In genomic region chr6:119467478-119468081, GRCh38 we compare ENCODE assay signal across 14 cellular contexts.
DNase-seq lines count a peak whose midpoint lies in the region; ATAC-seq, FAIRE-seq and TF ChIP-seq lines count a peak whose summit lies in the region.
"Had no signal": no experiment of that assay in that cellular context is flagged by ENCODE, and none has a peak within 500 bp of the region (broad histone marks: within the 10 kb centered on the region; RNA-seq: fewer than 3 reads in every experiment).

No MANE protein-coding gene starts in this region.

- no peaks in the 10 kb centered on the region for H3K27me3 Mint-ChIP-seq in CD8-positive, alpha-beta memory T cell
- H3K27me3 Mint-ChIP-seq in activated T-cell treated with anti-CD3 and anti-CD28 coated beads, Interleukin-2, amount 50 U/mL, for 4 hours (ENCODE audit: low read depth), result no peaks in the 10 kb centered on the region

- TF ChIP-seq CTCF in pancreas (IDR thresholded peaks at IDR 0.05), result no peak

- no peak overlapping the region for H3K4me3 ChIP-seq in CD8-positive, alpha-beta memory T cell (ENCODE audit: low read length)
- no peak overlapping the region for H3K4me3 ChIP-seq in pancreas

- peak overlapping the region in 6 of 7 donors; percentile 16 to 67 (median 37) for H3K4me3 Mint-ChIP-seq in CD8-positive, alpha-beta memory T cell
- H3K4me3 Mint-ChIP-seq in activated T-cell treated with anti-CD3 and anti-CD28 coated beads, Interleukin-2, amount 50 U/mL, for 4 hours, result no peak overlapping the region

- H3K36me3 ChIP-seq in CD8-positive, alpha-beta memory T cell (ENCODE audit: insufficient read depth, low read length), result no peaks in the 10 kb centered on the region
- H3K36me3 ChIP-seq in pancreas, result no peaks in the 10 kb centered on the region

- ATAC-seq in pancreas, result peak in 3 of 4 donors; percentile 24 to 77 (median 67)
- no peak for ATAC-seq in activated T-cell treated with anti-CD3 and anti-CD28 coated beads, Interleukin-2, amount 50 U/mL, for 4 hours
- no peak for ATAC-seq in HG02763 (IDR thresholded peaks at IDR 0.05; ENCODE audit: unreplicated experiment)
- ATAC-seq: Panc1; stimulated activated naive CD8-positive, alpha-beta T cell treated with anti-CD3 and anti-CD28 coated beads, Interleukin-15, Interleukin-2, amounts not matched to agents 100 U/mL and 50 U/mL, for 24 hours had no signal

- CTCF ChIA-PET in CD8-positive, alpha-beta memory T cell (lab: Charles Lee), result no interaction called here

- H3K9me3 Mint-ChIP-seq in CD8-positive, alpha-beta memory T cell, result peaks cover 0 to 2% (median 0%) of the 10 kb centered on the region in 5 donors
- H3K9me3 Mint-ChIP-seq in activated T-cell treated with anti-CD3 and anti-CD28 coated beads, Interleukin-2, amount 50 U/mL, for 4 hours, result peaks cover 5% of the 10 kb centered on the region

- no peaks in the 10 kb centered on the region for H3K4me1 ChIP-seq in CD8-positive, alpha-beta memory T cell (ENCODE audit: insufficient read depth, low read length)
- no peaks in the 10 kb centered on the region for H3K4me1 ChIP-seq in pancreas

- H3K9me3 ChIP-seq in CD8-positive, alpha-beta memory T cell (ENCODE audit: low read length), result no peaks in the 10 kb centered on the region
- no peaks in the 10 kb centered on the region for H3K9me3 ChIP-seq in pancreas

- DNase-seq in CD8-positive, alpha-beta memory T cell, result no peak
- DNase-seq in M059J (ENCODE audit: low read depth) (peak; percentile 42), dedifferentiated amniotic fluid mesenchymal stem cell (ENCODE audit: extremely low spot score) (peak; percentile 66), pancreas (no peak), D341Med (ENCODE audit: low spot score) (no peak)
- no peak for DNase-seq in activated T-cell treated with anti-CD3 and anti-CD28 coated beads, Interleukin-2, amount 50 U/mL, for 4 hours
- DNase-seq: activated CD4-positive, alpha-beta T cell treated with anti-CD3 and anti-CD28 coated beads for 4 hours; foreskin melanocyte; H7; mesendoderm; NCI-H1105 treated with DMSO at 0.1 percent for 48 hours; stimulated activated naive CD8-positive, alpha-beta T cell treated with anti-CD3 and anti-CD28 coated beads, Interleukin-15, Interleukin-2, amounts not matched to agents 100 U/mL and 50 U/mL, for 24 hours had no signal

- intact Hi-C loops in pancreas (cut with DNase I), result no loop called here

- H3K27ac Mint-ChIP-seq in CD8-positive, alpha-beta memory T cell, result peak overlapping the region in 2 of 8 donors; percentile 9 to 37

- H3K4me1 Mint-ChIP-seq in CD8-positive, alpha-beta memory T cell, result peaks cover 8 to 53% (median 44%) of the 10 kb centered on the region in 3 donors
- peaks cover 24% of the 10 kb centered on the region for H3K4me1 Mint-ChIP-seq in activated T-cell treated with anti-CD3 and anti-CD28 coated beads, Interleukin-2, amount 50 U/mL, for 4 hours (ENCODE audit: low read depth)

- POLR2A ChIA-PET in CD8-positive, alpha-beta memory T cell (lab: Charles Lee), result no interaction called here

- H3K27me3 ChIP-seq in CD8-positive, alpha-beta memory T cell (ENCODE audit: insufficient read depth, low read length, poor library complexity, severe bottlenecking), result no peaks in the 10 kb centered on the region
- H3K27me3 ChIP-seq in pancreas, result no peaks in the 10 kb centered on the region

- no peak overlapping the region for H3K27ac ChIP-seq in CD8-positive, alpha-beta memory T cell (ENCODE audit: low read depth, low read length)
- H3K27ac ChIP-seq in pancreas, result no peak overlapping the region

- WGBS in pancreas, 2 donors, result 84 to 86% methylated on average over 2 of the region's 2 CpGs

- FAIRE-seq in pancreas (lab: Jason Lieb, UNC), result peak; percentile 53

- peaks cover 0 to 2% (median 2%) of the 10 kb centered on the region in 3 donors for H3K36me3 Mint-ChIP-seq in CD8-positive, alpha-beta memory T cell
- H3K36me3 Mint-ChIP-seq in activated T-cell treated with anti-CD3 and anti-CD28 coated beads, Interleukin-2, amount 50 U/mL, for 4 hours (ENCODE audit: insufficient read depth), result no peaks in the 10 kb centered on the region

Comparison
In these comparisons a context has a peak if more than half of its experiments do, and no peak if none do; other contexts are left out.
1. DNase-seq: peak in M059J (single experiment) and dedifferentiated amniotic fluid mesenchymal stem cell (single experiment); none in CD8-positive, alpha-beta memory T cell (0 of 5), pancreas (0 of 6), D341Med (single experiment) and activated T-cell treated with anti-CD3 and anti-CD28 coated beads, Interleukin-2, amount 50 U/mL, for 4 hours (single experiment).
2. ATAC-seq: peak in pancreas (3 of 4); none in activated T-cell treated with anti-CD3 and anti-CD28 coated beads, Interleukin-2, amount 50 U/mL, for 4 hours (0 of 2) and HG02763 (single experiment).